Comparison of ENCODE assay signal across 1 cellular context in genomic region chr17:46887717-46888116, GRCh38.
TF ChIP-seq lines count a peak whose summit lies in the region.

No MANE protein-coding gene starts in this region.

TF ChIP-seq in K562, 482 proteins besides CTCF, POLR2A, EP300 and RAD21 (continued from another document):
- no peak for TF ChIP-seq RREB1 (CRISPR knock-in tag; IDR thresholded peaks at IDR 0.05)
- no peak for TF ChIP-seq ZFP1 (CRISPR knock-in tag; IDR thresholded peaks at IDR 0.05)
- TF ChIP-seq EP400 (IDR thresholded peaks at IDR 0.05) = no peak
- TF ChIP-seq HBP1 (CRISPR knock-in tag; IDR thresholded peaks at IDR 0.05) = no peak
- TF ChIP-seq PYGO2 (tag; IDR thresholded peaks at IDR 0.05) = no peak
- TF ChIP-seq ZNF224 (CRISPR knock-in tag; IDR thresholded peaks at IDR 0.05) = no peak
- no peak for TF ChIP-seq ZNF217 (CRISPR knock-in tag; IDR thresholded peaks at IDR 0.05)
- peak; percentile 27; the same call in 1 of the 2 replicates for TF ChIP-seq SMAD4 (CRISPR knock-in tag; conservative IDR thresholded peaks at IDR 0.05)
- peak; percentile 42 for TF ChIP-seq HDAC3 (IDR thresholded peaks at IDR 0.05; ENCODE audit: borderline replicate concordance, partially characterized antibody)
- TF ChIP-seq MITF (IDR thresholded peaks at IDR 0.05) = no peak
- no peak for TF ChIP-seq TFE3 (CRISPR knock-in tag; IDR thresholded peaks at IDR 0.05)
- TF ChIP-seq DACH1 (IDR thresholded peaks at IDR 0.05; ENCODE audit: partially characterized antibody) = no peak
- TF ChIP-seq TAL1 (IDR thresholded peaks at IDR 0.05) = peak; percentile 60
- TF ChIP-seq TCF3 (CRISPR knock-in tag; IDR thresholded peaks at IDR 0.05) = peak; percentile 93
- no peak for TF ChIP-seq GTF2A2 (tag; IDR thresholded peaks at IDR 0.05)
- TF ChIP-seq POLR2AphosphoS5 (IDR thresholded peaks at IDR 0.05; ENCODE audit: control insufficient read depth, insufficient read depth, low read depth, low read length) = peak; percentile 18; the same call in 1 of the 2 replicates
- peak; percentile 70 for TF ChIP-seq GATA2 (CRISPR knock-in tag; IDR thresholded peaks at IDR 0.05)
- TF ChIP-seq HNRNPH1 (optimal IDR thresholded peaks at IDR 0.05; ENCODE audit: low read depth, low read length) = no peak
- no peak for TF ChIP-seq SRSF9 (IDR thresholded peaks at IDR 0.05; ENCODE audit: borderline replicate concordance, low read depth, low read length)
- TF ChIP-seq KDM1A (IDR thresholded peaks at IDR 0.05) = peak in 1 of 2 experiments; percentile 59; a peak in 3 of 4 replicates
- TF ChIP-seq CAMTA2 (CRISPR knock-in tag; conservative IDR thresholded peaks at IDR 0.05) = no peak
- TF ChIP-seq SOX6 (IDR thresholded peaks at IDR 0.05) = peak; percentile 49; the same call in 1 of the 2 replicates
- no peak for TF ChIP-seq CUX1 (CRISPR knock-in tag; IDR thresholded peaks at IDR 0.05)
